20 cellular contexts compared by ENCODE assay signal in the genomic region with DNA sequence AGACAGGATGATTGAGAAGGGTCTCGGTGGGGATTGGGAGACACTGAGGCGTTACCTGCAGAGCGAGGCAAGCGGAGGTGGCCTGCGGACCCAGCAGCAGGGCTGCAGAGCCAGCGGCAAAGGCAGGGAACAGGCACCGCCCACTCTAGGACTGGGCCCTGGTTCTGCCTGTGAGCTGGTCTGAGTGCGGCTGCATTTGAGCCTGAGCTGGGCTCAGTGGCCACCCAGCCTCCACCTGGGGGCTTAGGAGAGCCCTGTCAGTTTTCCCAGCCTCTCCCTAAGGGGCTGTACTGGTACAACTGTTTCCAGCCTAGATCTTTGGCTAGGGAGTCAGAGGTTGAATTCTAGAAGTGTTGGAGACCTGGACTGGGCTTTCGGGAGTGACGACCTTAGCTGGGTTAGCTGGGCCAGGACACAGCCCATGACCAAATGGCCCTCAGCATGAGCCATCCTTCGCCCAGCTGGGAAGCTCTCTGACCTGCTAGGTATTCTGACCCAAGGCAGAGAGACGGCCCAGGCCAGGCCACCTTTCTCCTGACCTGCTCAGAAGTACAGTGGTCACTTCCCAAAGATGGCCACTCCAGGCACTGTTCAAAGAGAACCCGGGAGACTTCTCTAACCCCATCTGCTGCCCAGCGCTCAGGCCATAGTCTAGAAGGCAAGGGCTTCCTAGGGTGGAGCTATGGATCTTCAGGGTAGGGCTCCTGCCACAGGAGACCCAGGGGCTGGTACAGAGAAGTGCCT.
DNase-seq lines count a peak whose midpoint lies in the region; ATAC-seq, FAIRE-seq and TF ChIP-seq lines count a peak whose summit lies in the region.
"Had no signal": no experiment of that assay in that cellular context is flagged by ENCODE, and none has a peak within 500 bp of the region (broad histone marks: within the 10 kb centered on the region; RNA-seq: fewer than 3 reads in every experiment).

No MANE protein-coding gene starts in this region.

- H3K4me3 ChIP-seq in kidney (ENCODE audit: low read length in 2 of 2), result no peak overlapping the region
- no peak overlapping the region for H3K4me3 ChIP-seq in spleen
- H3K4me3 ChIP-seq: A549 had no signal

- H3K4me1 Mint-ChIP-seq in chondrocyte (ENCODE audit: low read depth) (no peaks in the 10 kb centered on the region), nephron progenitor cell (peaks cover 97% of the 10 kb centered on the region), CD14-positive monocyte (no peaks in the 10 kb centered on the region)
- H3K4me1 Mint-ChIP-seq: CD4-positive, alpha-beta memory T cell had no signal

- no peak overlapping the region for H3K27ac ChIP-seq in kidney (ENCODE audit: low read depth in 2 of 2, low read length in 2 of 2)
- no peak overlapping the region for H3K27ac ChIP-seq in spleen
- H3K27ac ChIP-seq: A549, C4-2B had no signal

- DNase-seq in chondrocyte (ENCODE audit: low spot score) (peak; percentile 50), kidney (peak; percentile 26), nephron progenitor cell (no peak), spleen (peak; percentile 47), HCEC 1CT (no peak), NCI-H2029 (lab: John Stamatoyannopoulos, UW) (no peak), CD14-positive monocyte (ENCODE audit: low spot score) (no peak)
- DNase-seq: AML-193; CD4-positive, alpha-beta memory T cell; DMS153; DMS79; GDM1; GOT3; IMR-90 had no signal

- no peak overlapping the region for H3K9ac ChIP-seq in kidney (ENCODE audit: low read length in 2 of 2)

- 83 to 91% (median 87%) methylated on average over 12 to 14 of the region's 14 CpGs for WGBS in spleen, 5 donors

- H3K27me3 Mint-ChIP-seq in chondrocyte (ENCODE audit: low read depth), result peaks cover 79% of the 10 kb centered on the region
- peaks cover 16% of the 10 kb centered on the region for H3K27me3 Mint-ChIP-seq in nephron progenitor cell (ENCODE audit: low read depth, poor library complexity)
- peaks cover 40 to 64% (median 47%) of the 10 kb centered on the region in 3 donors for H3K27me3 Mint-ChIP-seq in CD14-positive monocyte (ENCODE audit: low read depth in 3 of 3)

- no peak overlapping the region for H3K27ac Mint-ChIP-seq in chondrocyte (ENCODE audit: unreplicated experiment)
- H3K27ac Mint-ChIP-seq in nephron progenitor cell, result peak overlapping the region; percentile 90
- no peak overlapping the region for H3K27ac Mint-ChIP-seq in CD14-positive monocyte
- H3K27ac Mint-ChIP-seq: CD4-positive, alpha-beta memory T cell had no signal

- H3K27me3 ChIP-seq in spleen (replicated peaks in 1 of 7), result peaks cover 0 to 99% (median 15%) of the 10 kb centered on the region in 7 donors

- H3K4me3 Mint-ChIP-seq in chondrocyte (ENCODE audit: unreplicated experiment) (no peak overlapping the region), nephron progenitor cell (no peak overlapping the region), CD14-positive monocyte (no peak overlapping the region)
- H3K4me3 Mint-ChIP-seq: CD4-positive, alpha-beta memory T cell had no signal

- H3K9me3 ChIP-seq in kidney (ENCODE audit: control insufficient read depth in 1 of 2, low read length in 2 of 2), result no peaks in the 10 kb centered on the region
- no peaks in the 10 kb centered on the region for H3K9me3 ChIP-seq in spleen
- H3K9me3 ChIP-seq: A549 had no signal

- ATAC-seq in GM18858 (IDR thresholded peaks at IDR 0.05; ENCODE audit: unreplicated experiment), result no peak
- ATAC-seq: A549 had no signal

- no peak for TF ChIP-seq CTCF in chondrocyte (IDR thresholded peaks at IDR 0.05)
- TF ChIP-seq CTCF in kidney (IDR thresholded peaks at IDR 0.05; ENCODE audit: borderline replicate concordance, extremely low read depth, insufficient read depth), result no peak
- no peak for TF ChIP-seq CTCF in nephron progenitor cell (IDR thresholded peaks at IDR 0.05)
- TF ChIP-seq CTCF in spleen (IDR thresholded peaks at IDR 0.05 in 8 of 11, conservative IDR thresholded peaks at IDR 0.05 in 3 of 11), result no peak
- no peak for TF ChIP-seq CTCF in CD14-positive monocyte (IDR thresholded peaks at IDR 0.05)

- H3K9me3 Mint-ChIP-seq in chondrocyte (ENCODE audit: low read depth) (no peaks in the 10 kb centered on the region), nephron progenitor cell (no peaks in the 10 kb centered on the region), CD14-positive monocyte (no peaks in the 10 kb centered on the region)
- H3K9me3 Mint-ChIP-seq: CD4-positive, alpha-beta memory T cell had no signal

- no peaks in the 10 kb centered on the region for H3K4me1 ChIP-seq in kidney (ENCODE audit: control insufficient read depth in 1 of 2, insufficient read depth in 1 of 2, low read depth in 1 of 2, low read length in 2 of 2)
- H3K4me1 ChIP-seq in spleen, result no peaks in the 10 kb centered on the region
- H3K4me1 ChIP-seq: A549 had no signal

- H3K36me3 Mint-ChIP-seq in chondrocyte (ENCODE audit: low read depth) (peaks cover 1% of the 10 kb centered on the region), nephron progenitor cell (ENCODE audit: low read depth) (peaks cover 76% of the 10 kb centered on the region), CD14-positive monocyte (no peaks in the 10 kb centered on the region)
- H3K36me3 Mint-ChIP-seq: CD4-positive, alpha-beta memory T cell had no signal

- H3K36me3 ChIP-seq in kidney (ENCODE audit: control insufficient read depth in 1 of 2, insufficient read depth in 2 of 2, low read length in 2 of 2) (peaks cover 17 to 18% of the 10 kb centered on the region in 2 donors), spleen (no peaks in the 10 kb centered on the region)

- intact Hi-C loops in kidney (cut with DNase I) (no loop called here), spleen (cut with DNase I; ENCODE audit: low total_unique reads) (no loop called here), CD14-positive monocyte (cut with micrococcal nuclease) (no loop called here)

- TF ChIP-seq POLR2A in spleen (IDR thresholded peaks at IDR 0.05), result no peak

- FAIRE-seq in kidney (lab: Jason Lieb, UNC), result no peak
- FAIRE-seq: A549, GM12892, GM18507, HTR-8/SVneo had no signal

Comparison
In these comparisons a context has a peak if more than half of its experiments do, and no peak if none do; other contexts are left out.
1. DNase-seq: peak in chondrocyte (single experiment), kidney (single experiment) and spleen (single experiment); none in nephron progenitor cell (single experiment), HCEC 1CT (single experiment), NCI-H2029 (single experiment) and CD14-positive monocyte (single experiment).